Comparison of ENCODE assay signal across 14 cellular contexts in genomic region chr13:98706446-98707110, GRCh38. TPM values are rescaled to one million over a fixed set of nuclear protein-coding genes. Genes with fewer than 3 reads are reported as not detected.
DNase-seq lines count a peak whose midpoint lies in the region; ATAC-seq and TF ChIP-seq lines count a peak whose summit lies in the region.
"Had no signal": no experiment of that assay in that cellular context is flagged by ENCODE, and none has a peak within 500 bp of the region (broad histone marks: within the 10 kb centered on the region; RNA-seq: fewer than 3 reads in every experiment).

No MANE protein-coding gene starts in this region.

- H3K27me3 Mint-ChIP-seq in MCF 10A (ENCODE audit: insufficient read depth, unreplicated experiment) (peaks cover 39% of the 10 kb centered on the region), progenitor cell of endocrine pancreas (peaks cover 9% of the 10 kb centered on the region)

- H3K9me3 ChIP-seq in breast epithelium, result no peaks in the 10 kb centered on the region
- H3K9me3 ChIP-seq: Peyer's patch had no signal

- DNase-seq in MCF 10A (ENCODE audit: unreplicated experiment) (peak; percentile 6), breast epithelium (ENCODE audit: low spot score in 2 of 2) (no peak), astrocyte of the hippocampus (ENCODE audit: low read depth, low spot score) (peak; percentile 15), progenitor cell of endocrine pancreas (ENCODE audit: low spot score, unreplicated experiment) (no peak), islet precursor cell (no peak), NOMO-1 treated with DMSO at 0.1 percent for 48 hours (lab: John Stamatoyannopoulos, UW; ENCODE audit: unreplicated experiment) (no peak)
- DNase-seq in central memory CD4-positive, alpha-beta T cell, result no peak
- DNase-seq: effector memory CD8-positive, alpha-beta T cell; HFFc6; midbrain; NCI-H146; stimulated activated CD4-positive, alpha-beta T cell treated with anti-CD3 and anti-CD28 coated beads, Interleukin-2, amount 100 ng/mL, for 48 hours had no signal

- H3K36me3 Mint-ChIP-seq in MCF 10A (ENCODE audit: insufficient read depth, unreplicated experiment) (no peaks in the 10 kb centered on the region), progenitor cell of endocrine pancreas (ENCODE audit: insufficient read depth) (no peaks in the 10 kb centered on the region)

- peak; percentile 43 for ATAC-seq in HG03460 (IDR thresholded peaks at IDR 0.05; ENCODE audit: unreplicated experiment)
- ATAC-seq: effector memory CD8-positive, alpha-beta T cell had no signal

- TF ChIP-seq CTCF in MCF 10A (IDR thresholded peaks at IDR 0.05; ENCODE audit: unreplicated experiment), result no peak
- TF ChIP-seq CTCF in breast epithelium (IDR thresholded peaks at IDR 0.05), result no peak
- TF ChIP-seq CTCF in progenitor cell of endocrine pancreas (IDR thresholded peaks at IDR 0.05; ENCODE audit: unreplicated experiment), result no peak

- no peaks in the 10 kb centered on the region for H3K27me3 ChIP-seq in breast epithelium
- H3K27me3 ChIP-seq: Peyer's patch had no signal

- BruUV-seq in MCF 10A (replicated peaks; lab: Mats Ljungman, UMichigan), result no TSS peak

- H3K4me3 Mint-ChIP-seq in MCF 10A (ENCODE audit: unreplicated experiment) (no peak overlapping the region), progenitor cell of endocrine pancreas (ENCODE audit: low read depth) (no peak overlapping the region)
- H3K4me3 Mint-ChIP-seq: effector memory CD8-positive, alpha-beta T cell; HFFc6 had no signal

- H3K4me1 ChIP-seq in breast epithelium, result no peaks in the 10 kb centered on the region
- H3K4me1 ChIP-seq: Peyer's patch had no signal

- H3K27ac ChIP-seq in breast epithelium, result no peak overlapping the region
- H3K27ac ChIP-seq: Peyer's patch had no signal

- CTCF ChIA-PET in MCF 10A (lab: Yijun Ruan, JAX), result no interaction called here

- H3K27ac Mint-ChIP-seq in MCF 10A (ENCODE audit: low read depth, unreplicated experiment), result no peak overlapping the region
- no peak overlapping the region for H3K27ac Mint-ChIP-seq in progenitor cell of endocrine pancreas
- H3K27ac Mint-ChIP-seq: effector memory CD8-positive, alpha-beta T cell; HFFc6 had no signal

- H3K4me1 Mint-ChIP-seq in MCF 10A (ENCODE audit: insufficient read depth, unreplicated experiment) (no peaks in the 10 kb centered on the region), progenitor cell of endocrine pancreas (ENCODE audit: low read depth) (peaks cover 6% of the 10 kb centered on the region)

- POLR2A ChIA-PET in MCF 10A (lab: Yijun Ruan, JAX), result no interaction called here

- H3K9me3 Mint-ChIP-seq in MCF 10A (ENCODE audit: unreplicated experiment) (no peaks in the 10 kb centered on the region), progenitor cell of endocrine pancreas (ENCODE audit: low read depth) (no peaks in the 10 kb centered on the region)
- H3K9me3 Mint-ChIP-seq: effector memory CD8-positive, alpha-beta T cell; HFFc6 had no signal

- intact Hi-C loops in MCF 10A (cut with micrococcal nuclease) (no loop called here), breast epithelium (cut with DNase I; ENCODE audit: low total_unique reads) (no loop called here)

- no peaks in the 10 kb centered on the region for H3K36me3 ChIP-seq in breast epithelium

- H3K4me3 ChIP-seq in breast epithelium, result no peak overlapping the region
- H3K4me3 ChIP-seq: Peyer's patch had no signal

- no peak for TF ChIP-seq POLR2A in breast epithelium (IDR thresholded peaks at IDR 0.05)

RNA-seq across cellular contexts. Expression of gene SLC15A1, which starts 45.9 kb away (rescaled TPM):
- not detected in 2 replicates for total RNA-seq in MCF 10A (2022)
- total RNA-seq in breast epithelium, result 1 to 10 TPM in 1 of 3 donors, not detected in 2; 1.3 TPM
- 0.53 and 1.2 TPM in 2 replicates for total RNA-seq in progenitor cell of endocrine pancreas
- total RNA-seq: HFFc6 had no signal

Comparison
In these comparisons a context has a peak if more than half of its experiments do, and no peak if none do; other contexts are left out.
1. DNase-seq: peak in MCF 10A (single experiment) and astrocyte of the hippocampus (single experiment); none in breast epithelium (0 of 2), central memory CD4-positive, alpha-beta T cell (single experiment), progenitor cell of endocrine pancreas (single experiment), islet precursor cell (single experiment) and NOMO-1 treated with DMSO at 0.1 percent for 48 hours (single experiment).